In the genomic region with DNA sequence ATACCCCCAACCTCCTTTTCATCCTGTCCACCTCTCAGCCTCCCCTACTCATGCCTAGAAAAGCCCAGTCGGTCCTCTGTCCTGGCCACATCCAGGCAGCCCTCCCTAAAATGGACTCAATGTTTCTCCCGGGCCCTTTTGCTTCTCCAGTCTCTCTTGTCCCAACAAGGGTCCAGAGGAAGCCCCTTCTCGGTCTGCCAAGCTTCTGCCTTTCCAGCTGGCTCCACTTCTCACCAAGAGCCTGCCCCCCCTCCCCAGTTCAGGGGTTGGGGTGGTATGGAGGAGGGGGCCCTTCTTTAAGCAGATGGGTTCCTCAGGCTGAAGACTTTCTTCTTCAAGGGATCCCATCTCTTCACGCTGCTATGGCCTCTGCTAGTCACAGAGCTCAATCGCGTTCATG, we compare ENCODE assay signal across 1 cellular context.
TF ChIP-seq lines count a peak whose summit lies in the region.

No MANE protein-coding gene starts in this region.

TF ChIP-seq in SK-N-SH, 30 proteins besides CTCF, POLR2A, EP300 and RAD21 (continued from another document):
- TF ChIP-seq, protein P1, sequence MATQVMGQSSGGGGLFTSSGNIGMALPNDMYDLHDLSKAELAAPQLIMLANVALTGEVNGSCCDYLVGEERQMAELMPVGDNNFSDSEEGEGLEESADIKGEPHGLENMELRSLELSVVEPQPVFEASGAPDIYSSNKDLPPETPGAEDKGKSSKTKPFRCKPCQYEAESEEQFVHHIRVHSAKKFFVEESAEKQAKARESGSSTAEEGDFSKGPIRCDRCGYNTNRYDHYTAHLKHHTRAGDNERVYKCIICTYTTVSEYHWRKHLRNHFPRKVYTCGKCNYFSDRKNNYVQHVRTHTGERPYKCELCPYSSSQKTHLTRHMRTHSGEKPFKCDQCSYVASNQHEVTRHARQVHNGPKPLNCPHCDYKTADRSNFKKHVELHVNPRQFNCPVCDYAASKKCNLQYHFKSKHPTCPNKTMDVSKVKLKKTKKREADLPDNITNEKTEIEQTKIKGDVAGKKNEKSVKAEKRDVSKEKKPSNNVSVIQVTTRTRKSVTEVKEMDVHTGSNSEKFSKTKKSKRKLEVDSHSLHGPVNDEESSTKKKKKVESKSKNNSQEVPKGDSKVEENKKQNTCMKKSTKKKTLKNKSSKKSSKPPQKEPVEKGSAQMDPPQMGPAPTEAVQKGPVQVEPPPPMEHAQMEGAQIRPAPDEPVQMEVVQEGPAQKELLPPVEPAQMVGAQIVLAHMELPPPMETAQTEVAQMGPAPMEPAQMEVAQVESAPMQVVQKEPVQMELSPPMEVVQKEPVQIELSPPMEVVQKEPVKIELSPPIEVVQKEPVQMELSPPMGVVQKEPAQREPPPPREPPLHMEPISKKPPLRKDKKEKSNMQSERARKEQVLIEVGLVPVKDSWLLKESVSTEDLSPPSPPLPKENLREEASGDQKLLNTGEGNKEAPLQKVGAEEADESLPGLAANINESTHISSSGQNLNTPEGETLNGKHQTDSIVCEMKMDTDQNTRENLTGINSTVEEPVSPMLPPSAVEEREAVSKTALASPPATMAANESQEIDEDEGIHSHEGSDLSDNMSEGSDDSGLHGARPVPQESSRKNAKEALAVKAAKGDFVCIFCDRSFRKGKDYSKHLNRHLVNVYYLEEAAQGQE (IDR thresholded peaks at IDR 0.05; ENCODE audit: low read depth, low read length): no peak
- TF ChIP-seq MXI1 (IDR thresholded peaks at IDR 0.05; ENCODE audit: low read depth, low read length) (no peak), GATA2 (CRISPR knock-in tag; IDR thresholded peaks at IDR 0.05) (no peak), RFX5 (IDR thresholded peaks at IDR 0.05; ENCODE audit: low read length) (no peak), TAF1 (IDR thresholded peaks at IDR 0.05; ENCODE audit: borderline replicate concordance, low read depth, low read length) (no peak), POLR2AphosphoS5 (IDR thresholded peaks at IDR 0.05; ENCODE audit: low read depth, low read length) (no peak), SIN3A (IDR thresholded peaks at IDR 0.05; ENCODE audit: borderline replicate concordance, low read depth, low read length) (no peak), TEAD4 (IDR thresholded peaks at IDR 0.05; ENCODE audit: borderline replicate concordance, insufficient read depth) (no peak)
- TF ChIP-seq, protein P2, sequence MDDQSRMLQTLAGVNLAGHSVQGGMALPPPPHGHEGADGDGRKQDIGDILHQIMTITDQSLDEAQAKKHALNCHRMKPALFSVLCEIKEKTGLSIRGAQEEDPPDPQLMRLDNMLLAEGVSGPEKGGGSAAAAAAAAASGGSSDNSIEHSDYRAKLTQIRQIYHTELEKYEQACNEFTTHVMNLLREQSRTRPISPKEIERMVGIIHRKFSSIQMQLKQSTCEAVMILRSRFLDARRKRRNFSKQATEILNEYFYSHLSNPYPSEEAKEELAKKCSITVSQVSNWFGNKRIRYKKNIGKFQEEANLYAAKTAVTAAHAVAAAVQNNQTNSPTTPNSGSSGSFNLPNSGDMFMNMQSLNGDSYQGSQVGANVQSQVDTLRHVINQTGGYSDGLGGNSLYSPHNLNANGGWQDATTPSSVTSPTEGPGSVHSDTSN (IDR thresholded peaks at IDR 0.05): no peak
- TF ChIP-seq, protein P3, sequence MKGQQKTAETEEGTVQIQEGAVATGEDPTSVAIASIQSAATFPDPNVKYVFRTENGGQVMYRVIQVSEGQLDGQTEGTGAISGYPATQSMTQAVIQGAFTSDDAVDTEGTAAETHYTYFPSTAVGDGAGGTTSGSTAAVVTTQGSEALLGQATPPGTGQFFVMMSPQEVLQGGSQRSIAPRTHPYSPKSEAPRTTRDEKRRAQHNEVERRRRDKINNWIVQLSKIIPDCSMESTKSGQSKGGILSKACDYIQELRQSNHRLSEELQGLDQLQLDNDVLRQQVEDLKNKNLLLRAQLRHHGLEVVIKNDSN (IDR thresholded peaks at IDR 0.05; ENCODE audit: borderline replicate concordance, low read depth): no peak
TF ChIP-seq in SK-N-SH: peak in this region for 0.
